Comparison of ENCODE assay signal across 9 cellular contexts in the genomic region with DNA sequence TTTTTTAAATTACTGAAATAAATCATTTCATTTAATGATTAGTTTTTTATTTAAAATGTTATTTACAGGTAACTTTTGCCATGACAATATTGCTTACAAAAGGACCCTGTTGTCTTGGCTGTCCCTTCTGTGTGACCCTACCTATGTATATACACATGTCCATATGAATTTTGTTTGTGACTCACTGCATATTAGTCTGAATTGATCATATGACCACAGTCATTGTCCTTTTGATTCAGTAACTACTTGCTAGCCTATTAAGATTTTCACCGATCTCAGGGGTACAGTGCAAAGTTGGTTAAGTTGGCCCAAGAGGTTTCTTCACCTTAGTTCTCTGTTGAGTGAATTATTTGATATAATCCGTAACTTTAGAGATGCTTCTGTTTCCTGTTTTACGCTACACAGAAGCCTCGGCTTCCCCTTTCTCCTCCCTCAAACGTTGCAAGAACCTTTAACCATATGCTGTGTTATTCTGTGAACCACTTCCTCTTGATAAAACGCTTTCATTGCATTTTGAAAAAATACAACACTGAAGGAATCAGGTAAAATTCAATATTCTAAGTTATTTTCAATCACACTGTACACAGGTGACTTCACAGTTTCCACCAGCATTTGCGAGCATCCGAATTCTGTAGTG. TPM values are rescaled to one million over a fixed set of nuclear protein-coding genes. Genes with fewer than 3 reads are reported as not detected.
DNase-seq lines count a peak whose midpoint lies in the region; ATAC-seq and TF ChIP-seq lines count a peak whose summit lies in the region.
"Had no signal": no experiment of that assay in that cellular context is flagged by ENCODE, and none has a peak within 500 bp of the region (broad histone marks: within the 10 kb centered on the region; RNA-seq: fewer than 3 reads in every experiment).

No MANE protein-coding gene starts in this region.

- peaks cover 71% of the 10 kb centered on the region for H3K4me1 Mint-ChIP-seq in CD14-positive monocyte
- H3K4me1 Mint-ChIP-seq in activated naive CD8-positive, alpha-beta T cell (ENCODE audit: low read depth): peaks cover 82% of the 10 kb centered on the region

- H3K36me3 ChIP-seq in thyroid gland: no peaks in the 10 kb centered on the region

- peak overlapping the region; percentile 85 to 97 (median 93) for H3K27ac Mint-ChIP-seq in CD14-positive monocyte
- peak overlapping the region; percentile 94 for H3K27ac Mint-ChIP-seq in activated naive CD8-positive, alpha-beta T cell

- TF ChIP-seq CTCF in CD14-positive monocyte (IDR thresholded peaks at IDR 0.05): no peak
- no peak for TF ChIP-seq CTCF in thyroid gland (IDR thresholded peaks at IDR 0.05)

- peaks cover 5 to 32% of the 10 kb centered on the region in 2 donors for H3K4me1 ChIP-seq in thyroid gland

- no peaks in the 10 kb centered on the region for H3K9me3 ChIP-seq in thyroid gland

- H3K27me3 Mint-ChIP-seq in CD14-positive monocyte (ENCODE audit: low read depth in 3 of 3): no peaks in the 10 kb centered on the region
- H3K27me3 Mint-ChIP-seq in activated naive CD8-positive, alpha-beta T cell: no peaks in the 10 kb centered on the region

- DNase-seq in CD14-positive monocyte (ENCODE audit: low spot score): peak; percentile 70
- no peak for DNase-seq in cerebellar nuclear complex (lab: John Stamatoyannopoulos, UW)
- DNase-seq in thyroid gland: no peak
- DNase-seq in DMS 273 treated with DMSO at 0.1 percent for 48 hours (lab: John Stamatoyannopoulos, UW): no peak
- no peak for DNase-seq in NCI-H128 (lab: John Stamatoyannopoulos, UW; ENCODE audit: unreplicated experiment)
- DNase-seq: NCI-H1048 had no signal

- WGBS in thyroid gland, 2 donors: 81 to 83% methylated on average over 8 of the region's 8 CpGs

- ATAC-seq in GM19395 (IDR thresholded peaks at IDR 0.05; ENCODE audit: unreplicated experiment) (peak; percentile 55), HG03571 (IDR thresholded peaks at IDR 0.05; ENCODE audit: unreplicated experiment) (peak; percentile 52)

- H3K27ac ChIP-seq in thyroid gland: no peak overlapping the region

- intact Hi-C loops in CD14-positive monocyte (cut with micrococcal nuclease) (loop anchor here in 1 of 2 donors (5.0 kb wide), 1 partner anchor 45 kb away; a partner anchor contains a TSS), thyroid gland (cut with DNase I) (no loop called here)

- no peak for TF ChIP-seq POLR2A in thyroid gland (IDR thresholded peaks at IDR 0.05)

- peaks cover 26 to 32% of the 10 kb centered on the region in 2 donors for H3K36me3 Mint-ChIP-seq in CD14-positive monocyte
- H3K36me3 Mint-ChIP-seq in activated naive CD8-positive, alpha-beta T cell: peaks cover 17% of the 10 kb centered on the region

- peak overlapping the region in 1 of 2 donors; percentile 71 for H3K4me3 Mint-ChIP-seq in CD14-positive monocyte
- H3K4me3 Mint-ChIP-seq in activated naive CD8-positive, alpha-beta T cell: peak overlapping the region; percentile 80

- H3K9me3 Mint-ChIP-seq in CD14-positive monocyte: no peaks in the 10 kb centered on the region
- H3K9me3 Mint-ChIP-seq in activated naive CD8-positive, alpha-beta T cell (ENCODE audit: low read depth): no peaks in the 10 kb centered on the region

- H3K4me3 ChIP-seq in thyroid gland (replicated peaks in 1 of 3): no peak overlapping the region

- no peaks in the 10 kb centered on the region for H3K27me3 ChIP-seq in thyroid gland

RNA-seq across cellular contexts. Expression of a gene that starts 43.9 kb away (rescaled TPM):
- 10 to 100 TPM; 24.6 to 45.4 TPM for polyA plus RNA-seq in CD14-positive monocyte
- 1 to 10 TPM; 1.5 to 4.3 (median 2.2) TPM for total RNA-seq in thyroid gland
